Comparison of ENCODE assay signal across 8 cellular contexts in the genomic region with DNA sequence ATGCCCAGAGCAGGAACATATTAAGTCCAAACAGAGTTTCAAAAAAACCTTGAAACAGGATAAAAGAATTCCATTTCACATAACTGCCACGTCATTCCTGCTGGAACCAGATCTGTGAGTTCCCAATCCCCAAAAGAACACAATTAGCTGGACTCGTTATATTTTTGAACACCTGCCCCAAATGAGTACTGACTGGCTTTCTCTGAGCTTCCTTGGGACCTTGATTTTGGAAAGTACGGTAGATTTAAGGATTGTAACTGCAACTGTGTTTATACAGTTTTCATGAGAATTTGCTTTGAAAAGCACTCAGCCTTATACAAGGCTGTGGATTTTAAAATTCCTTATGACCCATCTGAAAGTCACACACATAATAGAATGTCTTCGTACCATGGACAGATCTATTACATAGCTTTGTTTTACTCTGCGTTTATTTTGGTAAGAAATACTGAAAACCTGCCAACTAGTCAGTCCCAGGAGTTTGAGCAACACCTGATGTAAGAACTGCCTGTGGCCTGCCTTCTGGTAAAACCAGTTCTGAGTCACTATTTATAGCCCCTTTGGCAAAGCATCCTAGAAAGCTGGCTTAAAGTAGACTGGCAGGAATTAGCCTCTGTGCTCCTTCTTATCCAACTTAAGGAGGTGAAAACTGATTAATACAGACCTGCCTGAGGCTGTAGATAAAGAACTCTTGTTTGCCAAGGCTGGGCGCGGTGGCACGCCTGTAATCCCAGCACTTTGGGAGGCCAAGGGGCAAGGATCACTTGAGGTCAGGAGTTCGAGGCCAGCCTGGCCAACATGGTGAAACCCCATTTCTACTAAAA. TPM values are rescaled to one million over a fixed set of nuclear protein-coding genes. Genes with fewer than 3 reads are reported as not detected.
DNase-seq lines count a peak whose midpoint lies in the region; ATAC-seq and TF ChIP-seq lines count a peak whose summit lies in the region.

No MANE protein-coding gene starts in this region.

- H3K79me2 ChIP-seq in osteoblast (ENCODE audit: insufficient read depth, low read length) = no peaks in the 10 kb centered on the region

- TF ChIP-seq POLR2A in esophagus squamous epithelium (IDR thresholded peaks at IDR 0.05) = no peak

- H3K9me3 ChIP-seq in esophagus squamous epithelium (no peaks in the 10 kb centered on the region), osteoblast (ENCODE audit: low read depth, low read length) (no peaks in the 10 kb centered on the region)

- WGBS in esophagus squamous epithelium, 2 donors = 22 to 27% methylated on average over 9 of the region's 9 CpGs

- H3K4me2 ChIP-seq in osteoblast (ENCODE audit: insufficient read depth, low read length) = no peak overlapping the region

- H3K4me3 ChIP-seq in esophagus squamous epithelium (no peak overlapping the region), osteoblast (ENCODE audit: insufficient read depth, low read length) (no peak overlapping the region)

- H3K36me3 ChIP-seq in esophagus squamous epithelium (no peaks in the 10 kb centered on the region), osteoblast (ENCODE audit: insufficient read depth, low read length) (no peaks in the 10 kb centered on the region)

- intact Hi-C loops in esophagus squamous epithelium (cut with DNase I) = no loop called here

- ATAC-seq in GM21381 (IDR thresholded peaks at IDR 0.05; ENCODE audit: unreplicated experiment) (no peak), GM18868 (IDR thresholded peaks at IDR 0.05; ENCODE audit: unreplicated experiment) (no peak)

- peaks cover 3% of the 10 kb centered on the region for H4K20me1 ChIP-seq in osteoblast (ENCODE audit: insufficient read depth, low read length)

- H3K4me1 ChIP-seq in esophagus squamous epithelium = peaks cover 17 to 26% (median 17%) of the 10 kb centered on the region in 3 donors
- peaks cover 9% of the 10 kb centered on the region for H3K4me1 ChIP-seq in osteoblast (ENCODE audit: insufficient read depth, low read length)

- H3K27me3 ChIP-seq in esophagus squamous epithelium (peaks cover 0 to 80% (median 0%) of the 10 kb centered on the region in 4 donors), osteoblast (ENCODE audit: insufficient read depth, low read length) (peaks cover 57% of the 10 kb centered on the region)

- DNase-seq in EH (ENCODE audit: low read depth) = peak; percentile 80
- DNase-seq in NCI-H82 treated with DMSO at 0.1 percent for 48 hours (lab: John Stamatoyannopoulos, UW; ENCODE audit: unreplicated experiment) = peak; percentile 69
- no peak for DNase-seq in esophagus squamous epithelium (lab: John Stamatoyannopoulos, UW)
- DNase-seq in osteoblast (ENCODE audit: insufficient read length, low spot score, missing footprints) = peak; percentile 71
- DNase-seq in SK-N-DZ (ENCODE audit: low spot score) = no peak
- no peak for DNase-seq in GDM1 (lab: John Stamatoyannopoulos, UW)

- H3K27ac ChIP-seq in esophagus squamous epithelium (peak overlapping the region in 3 of 4 donors; percentile 71 to 85 (median 73)), osteoblast (ENCODE audit: low read depth, low read length) (no peak overlapping the region)

- no peak overlapping the region for H2AFZ ChIP-seq in osteoblast (ENCODE audit: low read length)

- TF ChIP-seq CTCF in esophagus squamous epithelium (IDR thresholded peaks at IDR 0.05) (no peak), osteoblast (IDR thresholded peaks at IDR 0.05; ENCODE audit: extremely low read depth, low read depth, low read length) (no peak)

RNA-seq across cellular contexts. Expression of a gene that starts 48.1 kb away (rescaled TPM):
- total RNA-seq in esophagus squamous epithelium (10 to 100 TPM in 2 of 4 donors, 1 to 10 TPM in 2; 1.7 to 13.7 (median 7.0) TPM), osteoblast (0.59 and 0.72 TPM in 2 replicates)
- 1.3 and 1.4 TPM in 2 replicates for polyA plus RNA-seq in SK-N-DZ (2014; cell fraction: cytosol; rRNA removed)
- polyA plus RNA-seq in SK-N-DZ (2014; cell fraction: nucleus; rRNA removed) = 2.2 and 2.9 TPM in 2 replicates

Comparison
In these comparisons a context has a peak if more than half of its experiments do, and no peak if none do; other contexts are left out.
1. DNase-seq: peak in EH (single experiment), NCI-H82 treated with DMSO at 0.1 percent for 48 hours (single experiment) and osteoblast (single experiment); none in esophagus squamous epithelium (single experiment), SK-N-DZ (single experiment) and GDM1 (single experiment).